ENCODE assay signal across 25 cellular contexts in genomic region chr6:116349216-116349615, GRCh38.
"Had no signal": no experiment of that assay in that cellular context is flagged by ENCODE, and none has a peak within 500 bp of the region (broad histone marks: within the 10 kb centered on the region; RNA-seq: fewer than 3 reads in every experiment).

No MANE protein-coding gene starts in this region.

- H2AFZ ChIP-seq: neural progenitor cell had no signal

- H3K27ac ChIP-seq: coronary artery, esophagus squamous epithelium, left lung, neural progenitor cell, prostate gland, right atrium auricular region, sigmoid colon, stomach, thyroid gland had no signal

- H3K36me3 Mint-ChIP-seq: neural progenitor cell; stimulated activated effector memory CD8-positive, alpha-beta T cell treated with anti-CD3 and anti-CD28 coated beads, Interleukin-12 subunit alpha, Interleukin-12 subunit beta, amount 100 ng/mL, for 72 hours had no signal

- H3K27me3 ChIP-seq: esophagus squamous epithelium, left lung, neural progenitor cell, right atrium auricular region, sigmoid colon, stomach, thyroid gland had no signal

- H3K9me3 ChIP-seq: esophagus squamous epithelium, prostate gland, right atrium auricular region, sigmoid colon, stomach, thyroid gland had no signal

- ATAC-seq: effector memory CD8-positive, alpha-beta T cell; left lung; naive thymus-derived CD4-positive, alpha-beta T cell; stimulated activated effector memory CD8-positive, alpha-beta T cell treated with anti-CD3 and anti-CD28 coated beads, Interleukin-12 subunit alpha, Interleukin-12 subunit beta, amount 100 ng/mL, for 72 hours had no signal

- FAIRE-seq: endometrium, kidney had no signal

- H3K4me2 ChIP-seq: neural progenitor cell had no signal

- H3K9ac ChIP-seq: neural progenitor cell had no signal

- H3K4me1 Mint-ChIP-seq: nephron; neural progenitor cell; stimulated activated effector memory CD8-positive, alpha-beta T cell treated with anti-CD3 and anti-CD28 coated beads, Interleukin-12 subunit alpha, Interleukin-12 subunit beta, amount 100 ng/mL, for 72 hours had no signal

- H3K4me3 Mint-ChIP-seq: effector memory CD8-positive, alpha-beta T cell; naive thymus-derived CD4-positive, alpha-beta T cell; nephron; neural progenitor cell; stimulated activated effector memory CD8-positive, alpha-beta T cell treated with anti-CD3 and anti-CD28 coated beads, Interleukin-12 subunit alpha, Interleukin-12 subunit beta, amount 100 ng/mL, for 72 hours had no signal

- H3K36me3 ChIP-seq: esophagus squamous epithelium, left lung, neural progenitor cell, prostate gland, right atrium auricular region, sigmoid colon, stomach, thyroid gland had no signal

- H3K27ac Mint-ChIP-seq: effector memory CD8-positive, alpha-beta T cell; naive thymus-derived CD4-positive, alpha-beta T cell; nephron; neural progenitor cell; stimulated activated effector memory CD8-positive, alpha-beta T cell treated with anti-CD3 and anti-CD28 coated beads, Interleukin-12 subunit alpha, Interleukin-12 subunit beta, amount 100 ng/mL, for 72 hours had no signal

- H3K4me1 ChIP-seq: neural progenitor cell, prostate gland, thyroid gland had no signal

- DNase-seq: dermis blood vessel endothelial cell; effector memory CD8-positive, alpha-beta T cell; erythroblast; esophagus squamous epithelium; foreskin melanocyte; kidney; left cardiac atrium; left lung; mesendoderm; midbrain; naive thymus-derived CD4-positive, alpha-beta T cell; sigmoid colon; stimulated activated CD4-positive, alpha-beta T cell treated with anti-CD3 and anti-CD28 coated beads, Interleukin-2, amount 100 ng/mL, for 24 hours; stimulated activated CD4-positive, alpha-beta T cell treated with anti-CD3 and anti-CD28 coated beads, Interleukin-4, amount 100 ng/mL, for 24 hours; stimulated activated naive CD4-positive, alpha-beta T cell treated with Interleukin-2 at 50 U/mL for 16 hours; stomach; thyroid gland; trophoblast cell had no signal

- H3K9me3 Mint-ChIP-seq: effector memory CD8-positive, alpha-beta T cell had no signal

- H3K27me3 Mint-ChIP-seq: effector memory CD8-positive, alpha-beta T cell had no signal

- H3K4me3 ChIP-seq: coronary artery, esophagus squamous epithelium, left lung, neural progenitor cell, prostate gland, right atrium auricular region, sigmoid colon, stomach, thyroid gland had no signal
